Comparison of ENCODE assay signal across 1 cellular context in genomic region chr16:87765776-87766484, GRCh38.
TF ChIP-seq lines count a peak whose summit lies in the region.

Gene KLHDC4, minus strand, starts transcription at chr16:87765986. Its CDS starts 96 bp downstream, at chr16:87765890.

TF ChIP-seq in GM12878, 131 proteins besides CTCF, POLR2A, EP300 and RAD21 (continued from another document):
- TF ChIP-seq IRF3 (IDR thresholded peaks at IDR 0.05), result no peak
- peak; percentile 87; the same call in 1 of the 2 replicates for TF ChIP-seq ATF3 (IDR thresholded peaks at IDR 0.05; ENCODE audit: borderline replicate concordance, extremely low read depth, low read depth, low read length)
- peak; percentile 76 for TF ChIP-seq HCFC1 (IDR thresholded peaks at IDR 0.05; ENCODE audit: low read length)
- no peak for TF ChIP-seq SKIL (IDR thresholded peaks at IDR 0.05; ENCODE audit: low read depth, poor library complexity, severe bottlenecking)
- no peak for TF ChIP-seq BACH1 (IDR thresholded peaks at IDR 0.05; ENCODE audit: borderline replicate concordance)
- TF ChIP-seq RCOR1 (conservative IDR thresholded peaks at IDR 0.05; ENCODE audit: low read depth, low read length), result 0 out of 2 replicates have a peak, but pooled peaks have one; percentile 46
- peak; percentile 52; the same call in 1 of the 2 replicates for TF ChIP-seq LARP7 (IDR thresholded peaks at IDR 0.05)
- TF ChIP-seq SRF (IDR thresholded peaks at IDR 0.05; ENCODE audit: low read depth in 2 of 2, low read length in 2 of 2), result peak; percentile 38 to 90; a peak in 2 of 4 replicates
- 0 out of 3 replicates have a peak, but pooled peaks of 1 of the 2 experiments have one; percentile 17 for TF ChIP-seq EGR1 (IDR thresholded peaks at IDR 0.05; ENCODE audit: borderline replicate concordance in 1 of 2, low read depth in 2 of 2, low read length in 2 of 2)
- 0 out of 2 replicates have a peak, but pooled peaks have one; percentile 17 for TF ChIP-seq FOXM1 (IDR thresholded peaks at IDR 0.05; ENCODE audit: low read depth, low read length)
- TF ChIP-seq ZBTB4 (CRISPR knock-in tag; IDR thresholded peaks at IDR 0.05), result no peak
- TF ChIP-seq ZNF207 (IDR thresholded peaks at IDR 0.05; ENCODE audit: borderline replicate concordance), result peak; percentile 48; the same call in 1 of the 2 replicates
- TF ChIP-seq BMI1 (IDR thresholded peaks at IDR 0.05; ENCODE audit: borderline replicate concordance), result no peak
- TF ChIP-seq RB1 (IDR thresholded peaks at IDR 0.05; ENCODE audit: borderline replicate concordance), result no peak; the same call in 1 of the 2 replicates
- peak; percentile 82; the same call in 1 of the 2 replicates for TF ChIP-seq MAX (IDR thresholded peaks at IDR 0.05; ENCODE audit: low read depth, low read length)
